In genomic region chr22:44025171-44026065, GRCh38 we compare ENCODE assay signal across 8 cellular contexts. TPM values are rescaled to one million over a fixed set of nuclear protein-coding genes. Genes with fewer than 3 reads are reported as not detected.
DNase-seq lines count a peak whose midpoint lies in the region; ATAC-seq and TF ChIP-seq lines count a peak whose summit lies in the region.

No MANE protein-coding gene starts in this region.

- H3K27me3 Mint-ChIP-seq in CD8-positive, alpha-beta memory T cell: no peaks in the 10 kb centered on the region

- H3K9ac ChIP-seq in subcutaneous abdominal adipose tissue (ENCODE audit: low read length in 5 of 5): peak overlapping the region; percentile 31 to 93 (median 78)

- H3K4me3 Mint-ChIP-seq in CD8-positive, alpha-beta memory T cell: peak overlapping the region; percentile 74 to 85 (median 80)

- intact Hi-C loops in left ventricle myocardium inferior (cut with micrococcal nuclease): no loop called here

- H3K9me3 Mint-ChIP-seq in CD8-positive, alpha-beta memory T cell: no peaks in the 10 kb centered on the region

- H3K4me3 ChIP-seq in CD8-positive, alpha-beta memory T cell (ENCODE audit: low read length): peak overlapping the region; percentile 17
- H3K4me3 ChIP-seq in WI38 (ENCODE audit: low read depth, low read length) (peak overlapping the region; percentile 62), left ventricle myocardium inferior (peak overlapping the region; percentile 80), subcutaneous abdominal adipose tissue (ENCODE audit: low read depth in 1 of 5, low read length in 5 of 5) (peak overlapping the region; percentile 66 to 78 (median 74)), SJCRH30 (no peak overlapping the region)

- peaks cover 0 to 1% (median 0%) of the 10 kb centered on the region in 3 donors for H3K36me3 Mint-ChIP-seq in CD8-positive, alpha-beta memory T cell

- no peak for TF ChIP-seq CTCF in WI38 (IDR thresholded peaks at IDR 0.05; ENCODE audit: low read depth, low read length)
- no peak for TF ChIP-seq CTCF in left ventricle myocardium inferior (IDR thresholded peaks at IDR 0.05; ENCODE audit: borderline replicate concordance)

- peaks cover 30 to 48% (median 33%) of the 10 kb centered on the region in 3 donors for H3K4me1 Mint-ChIP-seq in CD8-positive, alpha-beta memory T cell

- peak overlapping the region in 7 of 8 donors; percentile 61 to 97 (median 95) for H3K27ac Mint-ChIP-seq in CD8-positive, alpha-beta memory T cell

- H3K27ac ChIP-seq in CD8-positive, alpha-beta memory T cell (ENCODE audit: low read depth, low read length): peak overlapping the region; percentile 67
- H3K27ac ChIP-seq in left ventricle myocardium inferior (replicated peaks) (peak overlapping the region; percentile 98), subcutaneous abdominal adipose tissue (ENCODE audit: low read depth, low read length) (peak overlapping the region; percentile 94), SJCRH30 (no peak overlapping the region)

- peak; percentile 42 for ATAC-seq in GM19397 (IDR thresholded peaks at IDR 0.05; ENCODE audit: unreplicated experiment)
- peak; percentile 52 for ATAC-seq in HG03439 (IDR thresholded peaks at IDR 0.05; ENCODE audit: unreplicated experiment)

- no peaks in the 10 kb centered on the region for H3K9me3 ChIP-seq in CD8-positive, alpha-beta memory T cell (ENCODE audit: low read length)
- no peaks in the 10 kb centered on the region for H3K9me3 ChIP-seq in left ventricle myocardium inferior (replicated peaks)
- H3K9me3 ChIP-seq in subcutaneous abdominal adipose tissue (ENCODE audit: control insufficient read depth in 5 of 5, low read length in 5 of 5): no peaks in the 10 kb centered on the region
- H3K9me3 ChIP-seq in SJCRH30 (replicated peaks): no peaks in the 10 kb centered on the region

- peaks cover 17% of the 10 kb centered on the region for H3K4me1 ChIP-seq in CD8-positive, alpha-beta memory T cell (ENCODE audit: insufficient read depth, low read length)
- H3K4me1 ChIP-seq in left ventricle myocardium inferior (peaks cover 85% of the 10 kb centered on the region), subcutaneous abdominal adipose tissue (ENCODE audit: control insufficient read depth in 5 of 5, insufficient read depth in 5 of 5, low read length in 5 of 5) (peaks cover 0 to 60% (median 43%) of the 10 kb centered on the region in 5 donors), SJCRH30 (peaks cover 7% of the 10 kb centered on the region; the same call in 1 of the 2 replicates)

- no peaks in the 10 kb centered on the region for H3K27me3 ChIP-seq in CD8-positive, alpha-beta memory T cell (ENCODE audit: insufficient read depth, low read length, poor library complexity, severe bottlenecking)
- H3K27me3 ChIP-seq in left ventricle myocardium inferior (ENCODE audit: low read depth) (no peaks in the 10 kb centered on the region), subcutaneous abdominal adipose tissue (ENCODE audit: control insufficient read depth in 5 of 5, insufficient read depth in 4 of 5, low read length in 5 of 5) (no peaks in the 10 kb centered on the region), SJCRH30 (no peaks in the 10 kb centered on the region)

- H3K36me3 ChIP-seq in CD8-positive, alpha-beta memory T cell (ENCODE audit: insufficient read depth, low read length): no peaks in the 10 kb centered on the region
- H3K36me3 ChIP-seq in left ventricle myocardium inferior: no peaks in the 10 kb centered on the region
- no peaks in the 10 kb centered on the region for H3K36me3 ChIP-seq in subcutaneous abdominal adipose tissue (ENCODE audit: control insufficient read depth in 5 of 5, insufficient read depth in 5 of 5, low read length in 5 of 5)
- H3K36me3 ChIP-seq in SJCRH30: no peaks in the 10 kb centered on the region

- no peak for DNase-seq in CD8-positive, alpha-beta memory T cell
- peak; percentile 64 for DNase-seq in left ventricle myocardium inferior
- no peak for DNase-seq in SJCRH30
- DNase-seq in iPS-NIHi11 (ENCODE audit: low spot score): no peak

- CTCF ChIA-PET in CD8-positive, alpha-beta memory T cell (lab: Charles Lee): no interaction called here

- POLR2A ChIA-PET in CD8-positive, alpha-beta memory T cell (lab: Charles Lee): no interaction called here

RNA-seq across cellular contexts. Expression of gene PARVB, which starts 1.3 kb away (rescaled TPM):
- 10 to 100 TPM; 82.1 to 84.3 TPM for total RNA-seq in CD8-positive, alpha-beta memory T cell
- polyA plus RNA-seq in CD8-positive, alpha-beta memory T cell: 6.2 TPM
- 155 TPM for total RNA-seq in left ventricle myocardium inferior
- not detected in 2 replicates for total RNA-seq in SJCRH30 (2014; rRNA removed; shearing (Covaris generic))

Comparison
In these comparisons a context has a peak if more than half of its experiments do, and no peak if none do; other contexts are left out.
1. RNA of gene PARVB, which starts 1.3 kb away (total RNA-seq): 155 TPM in left ventricle myocardium inferior (single experiment) and 82.1 to 84.3 TPM in CD8-positive, alpha-beta memory T cell; not detected in SJCRH30; every median in the first group is over 10 times any median in the second.